In the genomic region with DNA sequence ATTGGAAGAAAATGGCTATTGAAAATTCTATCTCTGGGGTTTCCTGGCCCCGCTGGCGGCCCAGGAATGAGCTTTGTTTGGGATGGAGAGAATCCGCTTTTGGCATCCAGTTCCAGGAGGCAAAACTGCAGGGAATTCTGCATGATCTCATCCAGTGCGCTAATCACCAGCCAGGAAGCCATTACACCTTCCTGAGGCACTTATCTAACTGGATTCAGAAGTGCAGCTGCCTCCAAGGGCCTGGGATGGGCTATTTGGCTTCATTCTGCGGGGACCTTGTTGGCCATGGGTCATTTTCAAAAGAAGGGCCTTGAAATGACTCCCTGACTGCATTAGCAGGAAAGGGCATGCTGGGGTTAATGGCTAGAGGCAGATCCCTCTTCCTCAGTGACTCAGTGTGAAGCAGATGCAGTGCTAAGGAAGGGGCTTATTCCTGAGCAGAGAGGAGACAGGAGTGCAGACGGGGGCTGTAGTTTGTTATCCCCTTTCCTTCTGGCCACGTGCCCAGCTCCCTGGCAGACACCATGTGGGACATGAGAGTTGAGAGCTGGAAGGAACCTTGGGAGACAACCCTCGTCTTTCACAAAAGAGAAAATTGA, we compare ENCODE assay signal across 9 cellular contexts.
DNase-seq lines count a peak whose midpoint lies in the region; ATAC-seq and TF ChIP-seq lines count a peak whose summit lies in the region.
"Had no signal": no experiment of that assay in that cellular context is flagged by ENCODE, and none has a peak within 500 bp of the region (broad histone marks: within the 10 kb centered on the region; RNA-seq: fewer than 3 reads in every experiment).

No MANE protein-coding gene starts in this region.

- no peak overlapping the region for H3K4me3 Mint-ChIP-seq in osteocyte (ENCODE audit: unreplicated experiment)

- TF ChIP-seq CTCF in fibroblast of mammary gland (conservative IDR thresholded peaks at IDR 0.05; ENCODE audit: control insufficient read depth, insufficient read depth, low read depth, low read length) (no peak), osteocyte (IDR thresholded peaks at IDR 0.05) (no peak)

- H3K36me3 Mint-ChIP-seq in osteocyte (ENCODE audit: unreplicated experiment), result no peaks in the 10 kb centered on the region

- no peak for ATAC-seq in HG03469 (IDR thresholded peaks at IDR 0.05; ENCODE audit: unreplicated experiment)

- in situ Hi-C loops in G401 (cut with HindIII; ENCODE audit: low sequenced_read_pairs), result no loop called here

- peak overlapping the region; percentile 69 for H3K27ac Mint-ChIP-seq in osteocyte (ENCODE audit: unreplicated experiment)

- H3K27me3 Mint-ChIP-seq in osteocyte (ENCODE audit: unreplicated experiment), result no peaks in the 10 kb centered on the region

- DNase-seq in G401 (ENCODE audit: low spot score) (peak; percentile 46), NCI-H510A (lab: John Stamatoyannopoulos, UW) (peak; percentile 38), fibroblast of mammary gland (ENCODE audit: low read depth) (peak; percentile 63), osteocyte (ENCODE audit: extremely low spot score, unreplicated experiment) (no peak), iPS-NIHi7 (ENCODE audit: extremely low spot score) (no peak)
- no peak for DNase-seq in activated T-cell treated with anti-CD3 and anti-CD28 coated beads, Interleukin-2, amount 50 U/mL, for 1 hour
- DNase-seq in stimulated activated naive CD4-positive, alpha-beta T cell treated with Interleukin-2 at 50 U/mL for 16 hours (lab: John Stamatoyannopoulos, UW), result no peak
- DNase-seq: cortex of kidney had no signal

- no peaks in the 10 kb centered on the region for H3K9me3 Mint-ChIP-seq in osteocyte (ENCODE audit: unreplicated experiment)

- H3K4me1 Mint-ChIP-seq in osteocyte (ENCODE audit: unreplicated experiment), result peaks cover 55% of the 10 kb centered on the region

- no peak overlapping the region for H3K4me3 ChIP-seq in fibroblast of mammary gland (ENCODE audit: control insufficient read depth, low read depth, low read length)

Comparison
In these comparisons a context has a peak if more than half of its experiments do, and no peak if none do; other contexts are left out.
1. DNase-seq: peak in G401 (single experiment), NCI-H510A (single experiment) and fibroblast of mammary gland (single experiment); none in osteocyte (single experiment), iPS-NIHi7 (single experiment), activated T-cell treated with anti-CD3 and anti-CD28 coated beads, Interleukin-2, amount 50 U/mL, for 1 hour (single experiment) and stimulated activated naive CD4-positive, alpha-beta T cell treated with Interleukin-2 at 50 U/mL for 16 hours (single experiment).